20 cellular contexts compared by ENCODE assay signal in the genomic region with DNA sequence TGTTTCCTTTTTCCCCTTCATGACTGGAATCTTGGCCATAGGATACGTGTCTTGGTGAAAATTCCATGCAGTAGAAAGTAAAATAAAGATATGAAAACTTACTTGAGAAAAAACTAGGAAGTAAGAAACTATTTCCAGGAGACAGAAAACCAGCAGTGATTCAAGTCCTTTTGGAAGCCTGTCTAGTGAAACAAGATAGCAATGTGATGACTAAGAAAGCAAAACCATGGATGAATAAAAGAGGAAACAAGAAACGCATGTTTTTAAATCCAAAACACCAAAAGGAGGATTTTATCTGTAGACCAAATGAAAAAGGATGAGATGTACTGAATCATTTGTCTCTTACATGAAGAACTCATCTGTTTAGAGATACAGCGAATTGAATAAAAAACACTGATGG.
"Had no signal": no experiment of that assay in that cellular context is flagged by ENCODE, and none has a peak within 500 bp of the region (broad histone marks: within the 10 kb centered on the region; RNA-seq: fewer than 3 reads in every experiment).

No MANE protein-coding gene starts in this region.

- H3K36me3 Mint-ChIP-seq: activated naive CD4-positive, alpha-beta T cell treated with anti-CD3 and anti-CD28 coated beads, Interleukin-2, amount 50 U/mL, for 24 hours; naive B cell had no signal

- H3K4me1 Mint-ChIP-seq: activated naive CD4-positive, alpha-beta T cell treated with anti-CD3 and anti-CD28 coated beads, Interleukin-2, amount 50 U/mL, for 24 hours; naive B cell; neural crest cell had no signal

- H3K4me3 ChIP-seq: cardiac muscle cell, esophagus squamous epithelium, mucosa of descending colon, tibial artery had no signal

- H3K9me3 ChIP-seq: mucosa of descending colon, tibial artery had no signal

- H3K36me3 ChIP-seq: cardiac muscle cell, esophagus squamous epithelium, tibial artery had no signal

- H3K27ac Mint-ChIP-seq: activated naive CD4-positive, alpha-beta T cell treated with anti-CD3 and anti-CD28 coated beads, Interleukin-2, amount 50 U/mL, for 24 hours; naive B cell; progenitor cell of endocrine pancreas had no signal

- H3K27ac ChIP-seq: cardiac muscle cell, esophagus squamous epithelium, tibial artery had no signal

- H3K27me3 Mint-ChIP-seq: activated naive CD4-positive, alpha-beta T cell treated with anti-CD3 and anti-CD28 coated beads, Interleukin-2, amount 50 U/mL, for 24 hours; naive B cell; progenitor cell of endocrine pancreas had no signal

- H3K4me1 ChIP-seq: esophagus squamous epithelium, tibial artery had no signal

- H3K27me3 ChIP-seq: cardiac muscle cell, esophagus squamous epithelium, tibial artery had no signal

- H3K9me3 Mint-ChIP-seq: activated naive CD4-positive, alpha-beta T cell treated with anti-CD3 and anti-CD28 coated beads, Interleukin-2, amount 50 U/mL, for 24 hours; neural crest cell had no signal

- DNase-seq: activated CD4-positive, alpha-beta T cell treated with anti-CD3 and anti-CD28 coated beads, Interleukin-2, amount 50 U/mL, for 1 hour; activated CD4-positive, CD25-positive, alpha-beta regulatory T cell treated with anti-CD3 and anti-CD28 coated beads, Interleukin-2, amount 50 U/mL, for 72 hours; activated CD8-positive, alpha-beta memory T cell treated with anti-CD3 and anti-CD28 coated beads for 24 hours; activated CD8-positive, alpha-beta memory T cell treated with anti-CD3 and anti-CD28 coated beads, Interleukin-2, amount 50 U/mL, for 48 hours; activated effector memory CD4-positive, alpha-beta T cell treated with anti-CD3 and anti-CD28 coated beads, Interleukin-2, amount 50 U/mL, for 16 hours; activated T-cell treated with anti-CD3 and anti-CD28 coated beads, Interleukin-2, amount 50 U/mL, for 48 hours; dermis blood vessel endothelial cell; effector memory CD4-positive, alpha-beta T cell; esophagus squamous epithelium; left ventricle myocardium superior; mucosa of descending colon; naive B cell; stimulated activated CD4-positive, alpha-beta T cell treated with anti-CD3 and anti-CD28 coated beads, Interleukin-2, amount 100 ng/mL, for 24 hours; stimulated activated naive CD4-positive, alpha-beta T cell treated with Interleukin-2 at 50 U/mL for 16 hours; substantia nigra; tibial artery had no signal

- H3K4me3 Mint-ChIP-seq: activated naive CD4-positive, alpha-beta T cell treated with anti-CD3 and anti-CD28 coated beads, Interleukin-2, amount 50 U/mL, for 24 hours; naive B cell; neural crest cell had no signal

- ATAC-seq: left ventricle myocardium superior, mucosa of descending colon had no signal
